Comparison of ENCODE assay signal across 8 cellular contexts in genomic region chr5:65103674-65104035, GRCh38.
DNase-seq lines count a peak whose midpoint lies in the region; ATAC-seq and TF ChIP-seq lines count a peak whose summit lies in the region.

No MANE protein-coding gene starts in this region.

- TF ChIP-seq CTCF in heart left ventricle (IDR thresholded peaks at IDR 0.05): no peak
- TF ChIP-seq CTCF in upper lobe of right lung (IDR thresholded peaks at IDR 0.05): no peak

- peaks cover 19% of the 10 kb centered on the region for H3K4me1 Mint-ChIP-seq in memory B cell

- H3K4me3 ChIP-seq in heart left ventricle: peak overlapping the region in 10 of 12 donors; percentile 59 to 89 (median 71)
- H3K4me3 ChIP-seq in upper lobe of right lung: peak overlapping the region; percentile 68

- H3K4me3 Mint-ChIP-seq in memory B cell: peak overlapping the region; percentile 77

- intact Hi-C loops in heart left ventricle (cut with DNase I): loop anchor here (1.0 to 10.0 kb wide), 16 partner anchors 66 to 379 kb away; partner anchors contain the start of gene ADAMTS6 (in 3 of the 10)
- intact Hi-C loops in left ventricle myocardium superior (cut with micrococcal nuclease): loop anchor here (5.0 kb wide), 2 partner anchors 146 to 379 kb away; partner anchors contain the start of gene ADAMTS6
- intact Hi-C loops in upper lobe of right lung (cut with DNase I): no loop called here

- peak in 1 of 5 donors; percentile 20 for DNase-seq in heart left ventricle
- DNase-seq in left ventricle myocardium superior: no peak
- peak; percentile 21 for DNase-seq in amniotic epithelial cell (ENCODE audit: low read depth)
- DNase-seq in memory B cell (ENCODE audit: low spot score in 2 of 2): no peak
- DNase-seq in upper lobe of right lung: no peak
- DNase-seq in foreskin melanocyte: no peak
- DNase-seq in germinal center (ENCODE audit: low spot score): no peak

- no peaks in the 10 kb centered on the region for H3K36me3 Mint-ChIP-seq in memory B cell

- no peaks in the 10 kb centered on the region for H3K27me3 Mint-ChIP-seq in memory B cell

- no peaks in the 10 kb centered on the region for H3K27me3 ChIP-seq in heart left ventricle
- no peaks in the 10 kb centered on the region for H3K27me3 ChIP-seq in upper lobe of right lung

- H3K9me3 ChIP-seq in heart left ventricle (no peaks in the 10 kb centered on the region), upper lobe of right lung (no peaks in the 10 kb centered on the region)

- no peak for TF ChIP-seq POLR2A in heart left ventricle (IDR thresholded peaks at IDR 0.05)

- WGBS in heart left ventricle, 4 donors: 94 to 97% (median 95%) methylated on average over 9 of the region's 9 CpGs

- ATAC-seq in heart left ventricle (no peak), left ventricle myocardium superior (no peak), memory B cell (ENCODE audit: low read depth) (no peak), upper lobe of right lung (no peak), GM21528 (IDR thresholded peaks at IDR 0.05; ENCODE audit: low FRiP score, unreplicated experiment) (no peak)

- H3K27ac Mint-ChIP-seq in memory B cell: peak overlapping the region; percentile 81

- no peaks in the 10 kb centered on the region for H3K36me3 ChIP-seq in heart left ventricle
- no peaks in the 10 kb centered on the region for H3K36me3 ChIP-seq in upper lobe of right lung

- peaks cover 0 to 22% (median 8%) of the 10 kb centered on the region in 12 donors for H3K4me1 ChIP-seq in heart left ventricle
- peaks cover 4% of the 10 kb centered on the region for H3K4me1 ChIP-seq in upper lobe of right lung

- peak overlapping the region in 8 of 12 donors; percentile 81 to 94 (median 90) for H3K27ac ChIP-seq in heart left ventricle
- peak overlapping the region; percentile 87 for H3K27ac ChIP-seq in upper lobe of right lung

- no peaks in the 10 kb centered on the region for H3K9me3 Mint-ChIP-seq in memory B cell
